9 cellular contexts compared by ENCODE assay signal in the genomic region with DNA sequence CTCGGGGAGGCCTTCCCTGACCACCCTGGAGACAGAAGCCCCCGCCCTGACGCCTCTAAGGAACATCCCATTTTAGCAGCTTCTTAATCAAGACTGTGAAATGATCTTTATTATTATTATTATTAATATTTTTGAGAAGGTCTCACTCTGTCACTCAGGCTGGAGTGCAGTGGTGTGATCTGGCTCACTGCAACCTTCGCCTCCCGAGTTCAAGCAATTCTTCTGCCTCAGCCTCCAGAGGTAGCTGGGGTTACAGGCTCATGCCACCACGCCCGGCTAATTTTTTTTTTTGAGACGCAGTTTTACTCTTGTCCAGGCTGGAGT. TPM values are rescaled to one million over a fixed set of nuclear protein-coding genes. Genes with fewer than 3 reads are reported as not detected.
DNase-seq lines count a peak whose midpoint lies in the region; ATAC-seq lines count a peak whose summit lies in the region.
"Had no signal": no experiment of that assay in that cellular context is flagged by ENCODE, and none has a peak within 500 bp of the region (broad histone marks: within the 10 kb centered on the region; RNA-seq: fewer than 3 reads in every experiment).

No MANE protein-coding gene starts in this region.

- no peaks in the 10 kb centered on the region for H3K9me3 ChIP-seq in iPS-18a (ENCODE audit: control insufficient read depth, low read depth, low read length)

- peak overlapping the region; percentile 75 for H3K4me3 Mint-ChIP-seq in activated CD4-positive, alpha-beta T cell treated with anti-CD3 and anti-CD28 coated beads, Interleukin-2, amount 10 ng/mL, durations not matched to agents 7 days and 5 days
- peak overlapping the region; percentile 53 for H3K4me3 Mint-ChIP-seq in activated CD4-positive, alpha-beta memory T cell treated with anti-CD3 and anti-CD28 coated beads, Interleukin-2, amount 10 ng/mL, durations not matched to agents 7 days and 5 days
- peak overlapping the region; percentile 67 to 89 for H3K4me3 Mint-ChIP-seq in stimulated activated naive B cell treated with anti-CD40 and anti-IgM and Interleukin-4, amounts not matched to agents 10 μg/mL and 1 μg/mL and 100 μg/mL, for 72 hours

- CTCF ChIA-PET in activated CD4-positive, alpha-beta T cell treated with anti-CD3 and anti-CD28 coated beads, Interleukin-2, amount 10 ng/mL, durations not matched to agents 7 days and 5 days (lab: Charles Lee): interaction anchor here (0.5 to 5.9 kb wide), 66 partner anchors 11 to 290 kb away, joined by 3 to 98 read pairs (median 5); a partner anchor contains a TSS
- CTCF ChIA-PET in activated CD4-positive, alpha-beta memory T cell treated with anti-CD3 and anti-CD28 coated beads, Interleukin-2, amount 10 ng/mL, durations not matched to agents 7 days and 5 days (lab: Charles Lee): interaction anchor here (0.5 to 5.8 kb wide), 65 partner anchors 11 to 1064 kb away, joined by 3 to 88 read pairs (median 4); a partner anchor contains a TSS

- no peak overlapping the region for H3K27ac Mint-ChIP-seq in activated CD4-positive, alpha-beta T cell treated with anti-CD3 and anti-CD28 coated beads, Interleukin-2, amount 10 ng/mL, durations not matched to agents 7 days and 5 days
- H3K27ac Mint-ChIP-seq in activated CD4-positive, alpha-beta memory T cell treated with anti-CD3 and anti-CD28 coated beads, Interleukin-2, amount 10 ng/mL, durations not matched to agents 7 days and 5 days: no peak overlapping the region
- H3K27ac Mint-ChIP-seq in stimulated activated naive B cell treated with anti-CD40 and anti-IgM and Interleukin-4, amounts not matched to agents 10 μg/mL and 1 μg/mL and 100 μg/mL, for 72 hours: no peak overlapping the region

- no peak overlapping the region for H3K27ac ChIP-seq in iPS-18a (ENCODE audit: low read length)

- H3K27me3 Mint-ChIP-seq in activated CD4-positive, alpha-beta T cell treated with anti-CD3 and anti-CD28 coated beads, Interleukin-2, amount 10 ng/mL, durations not matched to agents 7 days and 5 days: no peaks in the 10 kb centered on the region
- peaks cover 5% of the 10 kb centered on the region for H3K27me3 Mint-ChIP-seq in activated CD4-positive, alpha-beta memory T cell treated with anti-CD3 and anti-CD28 coated beads, Interleukin-2, amount 10 ng/mL, durations not matched to agents 7 days and 5 days
- H3K27me3 Mint-ChIP-seq in stimulated activated naive B cell treated with anti-CD40 and anti-IgM and Interleukin-4, amounts not matched to agents 10 μg/mL and 1 μg/mL and 100 μg/mL, for 72 hours: no peaks in the 10 kb centered on the region

- peak overlapping the region; percentile 62 for H3K9ac ChIP-seq in iPS-18a (ENCODE audit: low read length)

- ATAC-seq in stimulated activated naive B cell treated with anti-CD40 and anti-IgM and Interleukin-4, amounts not matched to agents 10 μg/mL and 1 μg/mL and 100 μg/mL, for 72 hours (replicated peaks): no peak
- ATAC-seq in HG02798 (IDR thresholded peaks at IDR 0.05; ENCODE audit: poor library complexity, unreplicated experiment) (no peak), GM18498 (IDR thresholded peaks at IDR 0.05; ENCODE audit: unreplicated experiment) (no peak)

- H3K36me3 ChIP-seq in iPS-18a (ENCODE audit: control insufficient read depth, low read depth, low read length): no peaks in the 10 kb centered on the region

- POLR2A ChIA-PET in activated CD4-positive, alpha-beta T cell treated with anti-CD3 and anti-CD28 coated beads, Interleukin-2, amount 10 ng/mL, durations not matched to agents 7 days and 5 days (lab: Charles Lee): interaction anchor here (0.7 to 2.0 kb wide), 2 partner anchors 58 to 81 kb away, joined by 3 to 6 read pairs; no protein-coding TSS in a partner anchor
- POLR2A ChIA-PET in activated CD4-positive, alpha-beta memory T cell treated with anti-CD3 and anti-CD28 coated beads, Interleukin-2, amount 10 ng/mL, durations not matched to agents 7 days and 5 days (lab: Charles Lee): interaction anchor here (0.8 to 2.1 kb wide), 14 partner anchors 11 to 312 kb away, joined by 3 to 13 read pairs (median 4); a partner anchor contains a TSS

- H3K27me3 ChIP-seq in iPS-18a (ENCODE audit: control insufficient read depth, insufficient read depth, low read length): no peaks in the 10 kb centered on the region

- peaks cover 3% of the 10 kb centered on the region for H3K4me1 ChIP-seq in iPS-18a (ENCODE audit: control insufficient read depth, low read depth, low read length)

- H3K4me1 Mint-ChIP-seq in activated CD4-positive, alpha-beta T cell treated with anti-CD3 and anti-CD28 coated beads, Interleukin-2, amount 10 ng/mL, durations not matched to agents 7 days and 5 days: peaks cover 8% of the 10 kb centered on the region
- H3K4me1 Mint-ChIP-seq in activated CD4-positive, alpha-beta memory T cell treated with anti-CD3 and anti-CD28 coated beads, Interleukin-2, amount 10 ng/mL, durations not matched to agents 7 days and 5 days: peaks cover 8% of the 10 kb centered on the region
- peaks cover 7 to 12% of the 10 kb centered on the region in 2 donors for H3K4me1 Mint-ChIP-seq in stimulated activated naive B cell treated with anti-CD40 and anti-IgM and Interleukin-4, amounts not matched to agents 10 μg/mL and 1 μg/mL and 100 μg/mL, for 72 hours

- H3K4me3 ChIP-seq in iPS-18a (ENCODE audit: low read length): peak overlapping the region; percentile 60

- H3K36me3 Mint-ChIP-seq in activated CD4-positive, alpha-beta T cell treated with anti-CD3 and anti-CD28 coated beads, Interleukin-2, amount 10 ng/mL, durations not matched to agents 7 days and 5 days (ENCODE audit: low read depth): no peaks in the 10 kb centered on the region
- H3K36me3 Mint-ChIP-seq in activated CD4-positive, alpha-beta memory T cell treated with anti-CD3 and anti-CD28 coated beads, Interleukin-2, amount 10 ng/mL, durations not matched to agents 7 days and 5 days (ENCODE audit: low read depth): no peaks in the 10 kb centered on the region
- no peaks in the 10 kb centered on the region for H3K36me3 Mint-ChIP-seq in stimulated activated naive B cell treated with anti-CD40 and anti-IgM and Interleukin-4, amounts not matched to agents 10 μg/mL and 1 μg/mL and 100 μg/mL, for 72 hours

- DNase-seq in activated CD4-positive, alpha-beta T cell treated with anti-CD3 and anti-CD28 coated beads, Interleukin-2, amount 10 ng/mL, durations not matched to agents 7 days and 5 days: no peak
- DNase-seq in activated CD4-positive, alpha-beta T cell treated with anti-CD3 and anti-CD28 coated beads for 4 hours: no peak
- no peak for DNase-seq in activated CD4-positive, alpha-beta memory T cell treated with anti-CD3 and anti-CD28 coated beads, Interleukin-2, amount 10 ng/mL, durations not matched to agents 7 days and 5 days
- DNase-seq in stimulated activated naive B cell treated with anti-CD40 and anti-IgM and Interleukin-4, amounts not matched to agents 10 μg/mL and 1 μg/mL and 100 μg/mL, for 72 hours: no peak
- no peak for DNase-seq in CD1c-positive myeloid dendritic cell (ENCODE audit: extremely low spot score)
- DNase-seq: NCI-H2081 treated with DMSO at 0.1 percent for 48 hours had no signal

- H3K9me3 Mint-ChIP-seq in activated CD4-positive, alpha-beta T cell treated with anti-CD3 and anti-CD28 coated beads, Interleukin-2, amount 10 ng/mL, durations not matched to agents 7 days and 5 days: no peaks in the 10 kb centered on the region
- no peaks in the 10 kb centered on the region for H3K9me3 Mint-ChIP-seq in activated CD4-positive, alpha-beta memory T cell treated with anti-CD3 and anti-CD28 coated beads, Interleukin-2, amount 10 ng/mL, durations not matched to agents 7 days and 5 days
- peaks cover 0 to 1% of the 10 kb centered on the region in 2 donors for H3K9me3 Mint-ChIP-seq in stimulated activated naive B cell treated with anti-CD40 and anti-IgM and Interleukin-4, amounts not matched to agents 10 μg/mL and 1 μg/mL and 100 μg/mL, for 72 hours

RNA-seq across cellular contexts. Expression of a gene that starts 3.6 kb away (rescaled TPM):
- under 1 TPM; 0.15 to 0.20 TPM for total RNA-seq in activated CD4-positive, alpha-beta T cell treated with anti-CD3 and anti-CD28 coated beads, Interleukin-2, amount 10 ng/mL, durations not matched to agents 7 days and 5 days
- total RNA-seq in activated CD4-positive, alpha-beta memory T cell treated with anti-CD3 and anti-CD28 coated beads, Interleukin-2, amount 10 ng/mL, durations not matched to agents 7 days and 5 days: under 1 TPM; 0.13 to 0.15 TPM

RNA-seq across cellular contexts. Expression of a gene that starts 8.8 kb away (rescaled TPM):
- total RNA-seq in activated CD4-positive, alpha-beta T cell treated with anti-CD3 and anti-CD28 coated beads, Interleukin-2, amount 10 ng/mL, durations not matched to agents 7 days and 5 days: 10 to 100 TPM; 14.9 to 16.5 TPM
- total RNA-seq in activated CD4-positive, alpha-beta memory T cell treated with anti-CD3 and anti-CD28 coated beads, Interleukin-2, amount 10 ng/mL, durations not matched to agents 7 days and 5 days: 10 to 100 TPM; 17.5 to 18.4 TPM

RNA-seq across cellular contexts. Expression of a gene that starts 20.1 kb away (rescaled TPM):
- 100 to 1,000 TPM; 120 to 131 TPM for total RNA-seq in activated CD4-positive, alpha-beta T cell treated with anti-CD3 and anti-CD28 coated beads, Interleukin-2, amount 10 ng/mL, durations not matched to agents 7 days and 5 days
- total RNA-seq in activated CD4-positive, alpha-beta memory T cell treated with anti-CD3 and anti-CD28 coated beads, Interleukin-2, amount 10 ng/mL, durations not matched to agents 7 days and 5 days: 100 to 1,000 TPM; 119 to 123 TPM

RNA-seq across cellular contexts. Expression of a gene that starts 27.4 kb away (rescaled TPM):
- total RNA-seq in activated CD4-positive, alpha-beta T cell treated with anti-CD3 and anti-CD28 coated beads, Interleukin-2, amount 10 ng/mL, durations not matched to agents 7 days and 5 days: 100 to 1,000 TPM; 726 to 779 TPM
- 100 to 1,000 TPM; 640 to 660 TPM for total RNA-seq in activated CD4-positive, alpha-beta memory T cell treated with anti-CD3 and anti-CD28 coated beads, Interleukin-2, amount 10 ng/mL, durations not matched to agents 7 days and 5 days

RNA-seq across cellular contexts. Expression of a gene that starts 29.5 kb away (rescaled TPM):
- 1 to 10 TPM; 1.2 to 1.5 TPM for total RNA-seq in activated CD4-positive, alpha-beta T cell treated with anti-CD3 and anti-CD28 coated beads, Interleukin-2, amount 10 ng/mL, durations not matched to agents 7 days and 5 days
- total RNA-seq in activated CD4-positive, alpha-beta memory T cell treated with anti-CD3 and anti-CD28 coated beads, Interleukin-2, amount 10 ng/mL, durations not matched to agents 7 days and 5 days: under 1 TPM in 1 of 2 experiments, not detected in 1; 0.05 TPM
